In the genomic region with DNA sequence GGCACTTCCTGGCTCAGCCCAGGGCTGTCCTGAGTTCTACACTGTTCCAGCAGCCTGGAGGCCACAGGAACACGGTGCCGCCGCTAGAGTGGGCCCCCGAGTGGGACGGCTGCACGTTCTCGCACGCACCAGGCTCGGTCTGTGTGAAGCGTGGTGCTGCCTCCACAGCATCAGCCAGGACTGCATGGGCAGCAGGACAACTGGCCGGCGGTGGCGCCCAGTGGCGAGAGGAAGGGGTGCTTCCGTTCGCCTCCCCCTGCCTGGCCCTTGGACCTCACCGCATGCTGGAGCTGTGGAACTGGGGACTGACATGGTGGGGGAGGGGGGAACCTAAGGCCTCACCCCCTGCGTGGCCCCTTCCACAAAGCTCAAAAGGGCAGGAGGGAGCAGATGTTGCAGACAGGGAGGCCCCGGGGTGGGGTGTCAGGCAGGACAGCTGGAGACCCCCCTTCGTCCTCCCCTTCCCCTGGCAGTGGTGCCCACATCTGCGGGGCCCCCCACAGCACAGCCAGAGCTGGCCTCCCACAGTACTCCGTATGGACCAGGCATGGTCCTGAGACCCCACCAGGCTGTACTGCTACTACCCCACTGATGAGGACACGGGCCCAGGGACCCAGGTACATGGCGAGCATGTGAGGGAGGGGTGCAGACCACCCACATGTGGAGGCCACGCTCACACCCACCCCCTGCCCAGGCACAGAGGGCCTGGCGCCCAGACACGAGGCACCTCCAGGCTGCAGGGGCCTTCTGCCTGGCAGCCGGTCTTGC, we compare ENCODE assay signal across 14 cellular contexts.
"Had no signal": no experiment of that assay in that cellular context is flagged by ENCODE, and none has a peak within 500 bp of the region (broad histone marks: within the 10 kb centered on the region; RNA-seq: fewer than 3 reads in every experiment).

No MANE protein-coding gene starts in this region.

- H3K9me3 ChIP-seq: gastroesophageal sphincter, thyroid gland had no signal

- H3K27ac ChIP-seq: gastroesophageal sphincter had no signal

- H3K27me3 ChIP-seq: gastroesophageal sphincter, thyroid gland had no signal

- H3K4me3 ChIP-seq: gastroesophageal sphincter, thyroid gland had no signal

- ATAC-seq: effector memory CD8-positive, alpha-beta T cell; gastroesophageal sphincter; left lobe of liver; stimulated activated effector memory CD8-positive, alpha-beta T cell treated with anti-CD3 and anti-CD28 coated beads, Interleukin-12 subunit alpha, Interleukin-12 subunit beta, amount 100 ng/mL, for 72 hours had no signal

- DNase-seq: activated CD4-positive, alpha-beta T cell treated with anti-CD3 and anti-CD28 coated beads, Interleukin-2, amount 10 ng/mL, durations not matched to agents 7 days and 5 days; activated CD4-positive, CD25-positive, alpha-beta regulatory T cell; activated CD8-positive, alpha-beta memory T cell treated with anti-CD3 and anti-CD28 coated beads, Interleukin-2, amount 50 U/mL, for 48 hours; activated naive CD8-positive, alpha-beta T cell treated with anti-CD3 and anti-CD28 coated beads, Interleukin-2, amount 10 ng/mL, durations not matched to agents 7 days and 5 days; dermis blood vessel endothelial cell; effector memory CD8-positive, alpha-beta T cell; islet precursor cell; mesendoderm; nephron progenitor cell; SW 1271; thyroid gland had no signal
